ENCODE assay signal across 19 cellular contexts in genomic region chr14:97270308-97270707, GRCh38.
DNase-seq lines count a peak whose midpoint lies in the region; ATAC-seq and TF ChIP-seq lines count a peak whose summit lies in the region.
"Had no signal": no experiment of that assay in that cellular context is flagged by ENCODE, and none has a peak within 500 bp of the region (broad histone marks: within the 10 kb centered on the region; RNA-seq: fewer than 3 reads in every experiment).

No MANE protein-coding gene starts in this region.

- DNase-seq in astrocyte of the cerebellum (ENCODE audit: low read depth) (peak; percentile 11), fibroblast of peridontal ligament (ENCODE audit: extremely low read depth) (peak; percentile 6), right lobe of liver (no peak), coronary artery (ENCODE audit: low spot score) (no peak), D341Med (ENCODE audit: low spot score) (no peak), HuH-7 (ENCODE audit: low spot score) (no peak)
- no peak for DNase-seq in activated T-cell treated with anti-CD3 and anti-CD28 coated beads, Interleukin-2, amount 50 U/mL, for 1 hour
- DNase-seq: BE2C; CD8-positive, alpha-beta memory T cell; DND-41; IMR-90; KG1; MM.1S; NCI-H2029 treated with DMSO at 0.1 percent for 48 hours; NCI-H446 treated with DMSO at 0.1 percent for 48 hours; NCI-H526 treated with DMSO at 0.1 percent for 48 hours; RPMI8226; SHP77 had no signal

- intact Hi-C loops in right lobe of liver (cut with DNase I) = no loop called here

- in situ Hi-C loops in astrocyte of the cerebellum (cut with HindIII; ENCODE audit: low sequenced_read_pairs) = no loop called here

- no peak overlapping the region for H3K4me3 ChIP-seq in astrocyte of the cerebellum (ENCODE audit: low read depth, low read length)
- H3K4me3 ChIP-seq in right lobe of liver = no peak overlapping the region
- no peak overlapping the region for H3K4me3 ChIP-seq in coronary artery

- ATAC-seq in right lobe of liver = peak; percentile 49 to 84 (median 64)
- ATAC-seq: HCT116 had no signal

- TF ChIP-seq POLR2A in right lobe of liver (IDR thresholded peaks at IDR 0.05) = no peak

- TF ChIP-seq CTCF in astrocyte of the cerebellum (IDR thresholded peaks at IDR 0.05; ENCODE audit: low read depth, low read length, missing control alignments) (no peak), right lobe of liver (IDR thresholded peaks at IDR 0.05) (no peak), coronary artery (IDR thresholded peaks at IDR 0.05) (no peak)

- WGBS in right lobe of liver (ENCODE audit: insufficient coverage, low coverage, low lambda C conversion rate, missing lambda C conversion rate) = 38% methylated on average over 4 of the region's 4 CpGs

- H3K9me3 ChIP-seq in right lobe of liver = no peaks in the 10 kb centered on the region
- H3K9me3 ChIP-seq: BE2C had no signal

- H3K27me3 ChIP-seq in right lobe of liver = no peaks in the 10 kb centered on the region
- H3K27me3 ChIP-seq: BE2C had no signal

- H3K27ac ChIP-seq in right lobe of liver (no peak overlapping the region), coronary artery (no peak overlapping the region)

- peaks cover 0 to 3% (median 0%) of the 10 kb centered on the region in 4 donors for H3K4me1 ChIP-seq in right lobe of liver
- H3K4me1 ChIP-seq: BE2C had no signal

- H3K36me3 ChIP-seq in right lobe of liver = no peaks in the 10 kb centered on the region
- H3K36me3 ChIP-seq: BE2C had no signal

Comparison
In these comparisons a context has a peak if more than half of its experiments do, and no peak if none do; other contexts are left out.
1. DNase-seq: peak in astrocyte of the cerebellum (single experiment) and fibroblast of peridontal ligament (single experiment); none in right lobe of liver (0 of 3), coronary artery (single experiment), D341Med (single experiment), activated T-cell treated with anti-CD3 and anti-CD28 coated beads, Interleukin-2, amount 50 U/mL, for 1 hour (single experiment) and HuH-7 (single experiment).